ENCODE assay signal across 1 cellular context in the genomic region with DNA sequence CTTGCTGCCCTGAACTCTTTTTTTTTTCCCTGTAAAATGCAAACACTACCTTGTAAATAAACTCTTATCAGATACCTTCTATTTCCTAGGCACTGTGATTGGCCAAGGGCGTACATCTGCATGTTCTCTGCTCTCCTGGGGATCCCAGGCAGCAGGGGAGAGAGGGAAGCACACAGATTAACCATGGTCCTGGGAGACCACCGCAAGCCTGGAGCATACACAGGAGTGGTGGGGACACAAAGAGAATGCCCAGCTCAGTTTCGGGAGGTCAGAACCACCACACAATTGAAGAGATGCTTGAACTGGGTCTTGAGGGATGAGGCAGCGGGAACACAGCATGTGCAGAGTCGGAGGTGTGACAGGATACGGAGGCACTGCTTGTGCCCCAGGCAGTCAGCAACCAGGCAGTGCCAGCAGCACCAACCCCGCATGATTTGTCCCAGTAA.
A peak's percentile ranks its signal among the peaks of the same experiment; 100 is the strongest.
TF ChIP-seq lines count a peak whose summit lies in the region.

No MANE protein-coding gene starts in this region.

TF ChIP-seq in HepG2, 621 proteins besides CTCF, POLR2A, EP300 and RAD21 (continued from another document and continues in another):
- TF ChIP-seq, protein P1, sequence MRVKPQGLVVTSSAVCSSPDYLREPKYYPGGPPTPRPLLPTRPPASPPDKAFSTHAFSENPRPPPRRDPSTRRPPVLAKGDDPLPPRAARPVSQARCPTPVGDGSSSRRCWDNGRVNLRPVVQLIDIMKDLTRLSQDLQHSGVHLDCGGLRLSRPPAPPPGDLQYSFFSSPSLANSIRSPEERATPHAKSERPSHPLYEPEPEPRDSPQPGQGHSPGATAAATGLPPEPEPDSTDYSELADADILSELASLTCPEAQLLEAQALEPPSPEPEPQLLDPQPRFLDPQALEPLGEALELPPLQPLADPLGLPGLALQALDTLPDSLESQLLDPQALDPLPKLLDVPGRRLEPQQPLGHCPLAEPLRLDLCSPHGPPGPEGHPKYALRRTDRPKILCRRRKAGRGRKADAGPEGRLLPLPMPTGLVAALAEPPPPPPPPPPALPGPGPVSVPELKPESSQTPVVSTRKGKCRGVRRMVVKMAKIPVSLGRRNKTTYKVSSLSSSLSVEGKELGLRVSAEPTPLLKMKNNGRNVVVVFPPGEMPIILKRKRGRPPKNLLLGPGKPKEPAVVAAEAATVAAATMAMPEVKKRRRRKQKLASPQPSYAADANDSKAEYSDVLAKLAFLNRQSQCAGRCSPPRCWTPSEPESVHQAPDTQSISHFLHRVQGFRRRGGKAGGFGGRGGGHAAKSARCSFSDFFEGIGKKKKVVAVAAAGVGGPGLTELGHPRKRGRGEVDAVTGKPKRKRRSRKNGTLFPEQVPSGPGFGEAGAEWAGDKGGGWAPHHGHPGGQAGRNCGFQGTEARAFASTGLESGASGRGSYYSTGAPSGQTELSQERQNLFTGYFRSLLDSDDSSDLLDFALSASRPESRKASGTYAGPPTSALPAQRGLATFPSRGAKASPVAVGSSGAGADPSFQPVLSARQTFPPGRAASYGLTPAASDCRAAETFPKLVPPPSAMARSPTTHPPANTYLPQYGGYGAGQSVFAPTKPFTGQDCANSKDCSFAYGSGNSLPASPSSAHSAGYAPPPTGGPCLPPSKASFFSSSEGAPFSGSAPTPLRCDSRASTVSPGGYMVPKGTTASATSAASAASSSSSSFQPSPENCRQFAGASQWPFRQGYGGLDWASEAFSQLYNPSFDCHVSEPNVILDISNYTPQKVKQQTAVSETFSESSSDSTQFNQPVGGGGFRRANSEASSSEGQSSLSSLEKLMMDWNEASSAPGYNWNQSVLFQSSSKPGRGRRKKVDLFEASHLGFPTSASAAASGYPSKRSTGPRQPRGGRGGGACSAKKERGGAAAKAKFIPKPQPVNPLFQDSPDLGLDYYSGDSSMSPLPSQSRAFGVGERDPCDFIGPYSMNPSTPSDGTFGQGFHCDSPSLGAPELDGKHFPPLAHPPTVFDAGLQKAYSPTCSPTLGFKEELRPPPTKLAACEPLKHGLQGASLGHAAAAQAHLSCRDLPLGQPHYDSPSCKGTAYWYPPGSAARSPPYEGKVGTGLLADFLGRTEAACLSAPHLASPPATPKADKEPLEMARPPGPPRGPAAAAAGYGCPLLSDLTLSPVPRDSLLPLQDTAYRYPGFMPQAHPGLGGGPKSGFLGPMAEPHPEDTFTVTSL (CRISPR knock-in tag; IDR thresholded peaks at IDR 0.05; ENCODE audit: borderline replicate concordance), result peak; percentile 31; the same call in 1 of the 2 replicates
- no peak for TF ChIP-seq MBD4 (IDR thresholded peaks at IDR 0.05; ENCODE audit: borderline replicate concordance, low read length)
- TF ChIP-seq HNRNPH1 (optimal IDR thresholded peaks at IDR 0.05; ENCODE audit: low read depth, low read length), result no peak
- no peak for TF ChIP-seq ZNF253 (CRISPR knock-in tag; IDR thresholded peaks at IDR 0.05; ENCODE audit: borderline replicate concordance)
- TF ChIP-seq MIER3 (CRISPR knock-in tag; IDR thresholded peaks at IDR 0.05; ENCODE audit: borderline replicate concordance), result 0 out of 2 replicates have a peak, but pooled peaks have one; percentile 17
- TF ChIP-seq KLF15 (CRISPR knock-in tag; IDR thresholded peaks at IDR 0.05; ENCODE audit: borderline replicate concordance), result no peak
- TF ChIP-seq ZNF839 (CRISPR knock-in tag; IDR thresholded peaks at IDR 0.05; ENCODE audit: borderline replicate concordance), result no peak
- TF ChIP-seq ZNF564 (CRISPR knock-in tag; IDR thresholded peaks at IDR 0.05), result no peak
- peak; percentile 58; the same call in 1 of the 2 replicates for TF ChIP-seq DPF2 (CRISPR knock-in tag; IDR thresholded peaks at IDR 0.05; ENCODE audit: borderline replicate concordance, low read depth)
- TF ChIP-seq CCAR2 (optimal IDR thresholded peaks at IDR 0.05; ENCODE audit: low read depth, low read length), result no peak
- peak; percentile 55 for TF ChIP-seq ZMYM4 (CRISPR knock-in tag; IDR thresholded peaks at IDR 0.05)
- TF ChIP-seq, protein P2, sequence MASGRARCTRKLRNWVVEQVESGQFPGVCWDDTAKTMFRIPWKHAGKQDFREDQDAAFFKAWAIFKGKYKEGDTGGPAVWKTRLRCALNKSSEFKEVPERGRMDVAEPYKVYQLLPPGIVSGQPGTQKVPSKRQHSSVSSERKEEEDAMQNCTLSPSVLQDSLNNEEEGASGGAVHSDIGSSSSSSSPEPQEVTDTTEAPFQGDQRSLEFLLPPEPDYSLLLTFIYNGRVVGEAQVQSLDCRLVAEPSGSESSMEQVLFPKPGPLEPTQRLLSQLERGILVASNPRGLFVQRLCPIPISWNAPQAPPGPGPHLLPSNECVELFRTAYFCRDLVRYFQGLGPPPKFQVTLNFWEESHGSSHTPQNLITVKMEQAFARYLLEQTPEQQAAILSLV (CRISPR knock-in tag; IDR thresholded peaks at IDR 0.05; ENCODE audit: borderline replicate concordance), result no peak
- no peak for TF ChIP-seq GTF3A (CRISPR knock-in tag; conservative IDR thresholded peaks at IDR 0.05)
- no peak for TF ChIP-seq ZNF816 (CRISPR knock-in tag; IDR thresholded peaks at IDR 0.05; ENCODE audit: borderline replicate concordance)
- no peak for TF ChIP-seq HDAC2 (CRISPR knock-in tag; IDR thresholded peaks at IDR 0.05)
- TF ChIP-seq, protein P3, sequence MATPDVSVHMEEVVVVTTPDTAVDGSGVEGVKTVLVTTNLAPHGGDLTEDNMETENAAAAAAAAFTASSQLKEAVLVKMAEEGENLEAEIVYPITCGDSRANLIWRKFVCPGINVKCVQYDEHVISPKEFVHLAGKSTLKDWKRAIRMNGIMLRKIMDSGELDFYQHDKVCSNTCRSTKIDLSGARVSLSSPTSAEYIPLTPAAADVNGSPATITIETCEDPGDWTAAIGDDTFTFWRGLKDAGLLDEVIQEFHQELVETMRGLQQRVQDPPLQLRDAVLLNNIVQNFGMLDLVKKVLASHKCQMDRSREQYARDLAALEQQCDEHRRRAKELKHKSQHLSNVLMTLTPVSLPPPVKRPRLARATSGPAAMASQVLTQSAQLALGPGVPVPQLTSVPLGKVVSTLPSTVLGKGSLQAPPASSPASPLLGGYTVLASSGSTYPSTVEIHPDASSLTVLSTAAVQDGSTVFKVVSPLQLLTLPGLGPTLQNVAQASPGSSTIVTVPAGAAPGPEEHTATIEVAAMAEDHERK (CRISPR knock-in tag; IDR thresholded peaks at IDR 0.05; ENCODE audit: low read depth), result no peak
- TF ChIP-seq, protein P4, sequence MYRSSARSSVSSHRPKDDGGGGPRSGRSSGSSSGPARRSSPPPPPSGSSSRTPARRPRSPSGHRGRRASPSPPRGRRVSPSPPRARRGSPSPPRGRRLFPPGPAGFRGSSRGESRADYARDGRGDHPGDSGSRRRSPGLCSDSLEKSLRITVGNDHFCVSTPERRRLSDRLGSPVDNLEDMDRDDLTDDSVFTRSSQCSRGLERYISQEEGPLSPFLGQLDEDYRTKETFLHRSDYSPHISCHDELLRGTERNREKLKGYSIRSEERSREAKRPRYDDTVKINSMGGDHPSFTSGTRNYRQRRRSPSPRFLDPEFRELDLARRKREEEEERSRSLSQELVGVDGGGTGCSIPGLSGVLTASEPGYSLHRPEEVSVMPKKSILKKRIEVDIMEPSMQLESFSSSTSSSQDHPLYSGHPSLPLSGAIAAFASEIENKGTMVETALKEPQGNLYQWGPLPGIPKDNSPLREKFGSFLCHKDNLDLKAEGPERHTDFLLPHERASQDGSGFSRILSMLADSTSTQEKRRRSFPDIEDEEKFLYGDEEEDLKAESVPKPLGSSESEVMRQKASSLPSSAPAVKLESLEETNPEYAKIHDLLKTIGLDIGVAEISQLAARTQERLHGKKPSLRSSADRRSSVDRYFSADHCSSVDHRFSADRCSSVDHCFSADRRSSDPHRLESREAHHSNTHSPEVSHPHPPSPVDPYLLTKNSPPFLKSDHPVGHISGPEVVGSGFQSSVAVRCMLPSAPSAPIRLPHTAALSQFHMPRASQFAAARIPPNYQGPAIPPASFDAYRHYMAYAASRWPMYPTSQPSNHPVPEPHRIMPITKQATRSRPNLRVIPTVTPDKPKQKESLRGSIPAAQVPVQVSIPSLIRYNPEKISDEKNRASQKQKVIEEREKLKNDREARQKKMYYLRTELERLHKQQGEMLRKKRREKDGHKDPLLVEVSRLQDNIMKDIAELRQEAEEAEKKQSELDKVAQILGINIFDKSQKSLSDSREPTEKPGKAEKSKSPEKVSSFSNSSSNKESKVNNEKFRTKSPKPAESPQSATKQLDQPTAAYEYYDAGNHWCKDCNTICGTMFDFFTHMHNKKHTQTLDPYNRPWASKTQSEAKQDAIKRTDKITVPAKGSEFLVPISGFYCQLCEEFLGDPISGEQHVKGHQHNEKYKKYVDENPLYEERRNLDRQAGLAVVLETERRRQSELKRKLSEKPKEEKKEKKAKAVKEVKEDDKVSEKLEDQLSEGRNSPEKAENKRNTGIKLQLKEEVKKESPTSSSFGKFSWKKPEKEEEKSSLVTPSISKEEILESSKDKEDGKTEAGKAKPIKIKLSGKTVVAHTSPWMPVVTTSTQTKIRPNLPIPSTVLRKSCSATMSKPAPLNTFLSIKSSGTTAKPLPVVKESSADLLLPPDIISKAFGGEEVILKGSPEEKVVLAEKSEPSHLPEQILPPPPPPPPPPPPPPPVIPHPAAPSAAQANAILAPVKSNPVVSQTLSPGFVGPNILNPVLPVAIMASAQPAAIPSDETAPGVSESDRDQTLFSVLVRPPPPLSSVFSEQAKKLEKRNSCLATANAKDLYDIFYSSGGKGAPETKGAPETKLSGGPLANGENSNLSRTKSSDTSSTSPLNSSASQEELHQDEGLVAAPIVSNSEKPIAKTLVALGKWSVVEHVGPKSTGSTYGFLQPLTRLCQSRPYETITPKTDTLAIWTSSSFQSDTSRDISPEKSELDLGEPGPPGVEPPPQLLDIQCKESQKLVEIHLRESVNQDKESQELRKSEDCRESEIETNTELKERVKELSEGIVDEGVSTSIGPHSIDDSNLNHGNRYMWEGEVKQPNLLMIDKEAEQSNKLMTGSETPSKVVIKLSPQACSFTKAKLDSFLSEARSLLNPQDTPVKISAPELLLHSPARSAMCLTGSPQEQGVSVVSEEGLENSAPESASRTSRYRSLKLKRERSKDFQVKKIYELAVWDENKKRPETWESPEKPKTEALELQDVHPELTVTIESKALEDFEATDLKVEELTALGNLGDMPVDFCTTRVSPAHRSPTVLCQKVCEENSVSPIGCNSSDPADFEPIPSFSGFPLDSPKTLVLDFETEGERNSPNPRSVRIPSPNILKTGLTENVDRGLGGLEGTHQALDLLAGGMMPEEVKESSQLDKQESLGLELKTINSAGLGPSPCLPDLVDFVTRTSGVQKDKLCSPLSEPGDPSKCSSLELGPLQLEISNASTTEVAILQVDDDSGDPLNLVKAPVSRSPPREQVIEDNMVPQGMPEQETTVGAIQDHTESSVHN (CRISPR knock-in tag; IDR thresholded peaks at IDR 0.05), result no peak
- TF ChIP-seq, protein P5, sequence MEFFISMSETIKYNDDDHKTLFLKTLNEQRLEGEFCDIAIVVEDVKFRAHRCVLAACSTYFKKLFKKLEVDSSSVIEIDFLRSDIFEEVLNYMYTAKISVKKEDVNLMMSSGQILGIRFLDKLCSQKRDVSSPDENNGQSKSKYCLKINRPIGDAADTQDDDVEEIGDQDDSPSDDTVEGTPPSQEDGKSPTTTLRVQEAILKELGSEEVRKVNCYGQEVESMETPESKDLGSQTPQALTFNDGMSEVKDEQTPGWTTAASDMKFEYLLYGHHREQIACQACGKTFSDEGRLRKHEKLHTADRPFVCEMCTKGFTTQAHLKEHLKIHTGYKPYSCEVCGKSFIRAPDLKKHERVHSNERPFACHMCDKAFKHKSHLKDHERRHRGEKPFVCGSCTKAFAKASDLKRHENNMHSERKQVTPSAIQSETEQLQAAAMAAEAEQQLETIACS (CRISPR knock-in tag; IDR thresholded peaks at IDR 0.05), result no peak
- TF ChIP-seq ZNF124 (CRISPR knock-in tag; IDR thresholded peaks at IDR 0.05), result no peak
- 0 out of 2 replicates have a peak, but pooled peaks have one; percentile 49 for TF ChIP-seq ZNF891 (CRISPR knock-in tag; IDR thresholded peaks at IDR 0.05)
- 0 out of 2 replicates have a peak, but pooled peaks have one; percentile 34 for TF ChIP-seq NRL (CRISPR knock-in tag; IDR thresholded peaks at IDR 0.05; ENCODE audit: borderline replicate concordance)
- peak; percentile 85; the same call in 1 of the 2 replicates for TF ChIP-seq ZNF598 (CRISPR knock-in tag; IDR thresholded peaks at IDR 0.05; ENCODE audit: borderline replicate concordance)
- no peak for TF ChIP-seq ZNF484 (CRISPR knock-in tag; IDR thresholded peaks at IDR 0.05; ENCODE audit: borderline replicate concordance, low read depth)
- no peak for TF ChIP-seq ZNF335 (CRISPR knock-in tag; IDR thresholded peaks at IDR 0.05)
- no peak for TF ChIP-seq ZNF17 (CRISPR knock-in tag; IDR thresholded peaks at IDR 0.05)
- TF ChIP-seq SRF (IDR thresholded peaks at IDR 0.05; ENCODE audit: low read depth, low read length), result no peak
- no peak for TF ChIP-seq MEF2D (CRISPR knock-in tag; IDR thresholded peaks at IDR 0.05)
- TF ChIP-seq ETV6 (CRISPR knock-in tag; conservative IDR thresholded peaks at IDR 0.05), result no peak
- no peak for TF ChIP-seq GPN1 (CRISPR knock-in tag; IDR thresholded peaks at IDR 0.05; ENCODE audit: borderline replicate concordance)
- no peak for TF ChIP-seq ATM (IDR thresholded peaks at IDR 0.05; ENCODE audit: borderline replicate concordance)
- TF ChIP-seq ZSCAN12 (CRISPR knock-in tag; IDR thresholded peaks at IDR 0.05), result no peak
- TF ChIP-seq, protein P6, sequence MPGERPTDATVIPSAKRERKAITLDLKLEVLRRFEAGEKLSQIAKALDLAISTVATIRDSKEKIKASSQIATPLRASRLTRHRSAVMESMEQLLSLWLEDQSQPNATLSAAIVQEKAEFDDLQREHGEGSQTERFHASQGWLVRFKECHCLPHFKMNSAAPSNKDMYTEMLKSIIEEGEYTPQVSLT (CRISPR knock-in tag; IDR thresholded peaks at IDR 0.05; ENCODE audit: borderline replicate concordance, low read depth), result no peak
- TF ChIP-seq RARG (CRISPR knock-in tag; IDR thresholded peaks at IDR 0.05; ENCODE audit: low read depth), result no peak
- TF ChIP-seq, protein P7, sequence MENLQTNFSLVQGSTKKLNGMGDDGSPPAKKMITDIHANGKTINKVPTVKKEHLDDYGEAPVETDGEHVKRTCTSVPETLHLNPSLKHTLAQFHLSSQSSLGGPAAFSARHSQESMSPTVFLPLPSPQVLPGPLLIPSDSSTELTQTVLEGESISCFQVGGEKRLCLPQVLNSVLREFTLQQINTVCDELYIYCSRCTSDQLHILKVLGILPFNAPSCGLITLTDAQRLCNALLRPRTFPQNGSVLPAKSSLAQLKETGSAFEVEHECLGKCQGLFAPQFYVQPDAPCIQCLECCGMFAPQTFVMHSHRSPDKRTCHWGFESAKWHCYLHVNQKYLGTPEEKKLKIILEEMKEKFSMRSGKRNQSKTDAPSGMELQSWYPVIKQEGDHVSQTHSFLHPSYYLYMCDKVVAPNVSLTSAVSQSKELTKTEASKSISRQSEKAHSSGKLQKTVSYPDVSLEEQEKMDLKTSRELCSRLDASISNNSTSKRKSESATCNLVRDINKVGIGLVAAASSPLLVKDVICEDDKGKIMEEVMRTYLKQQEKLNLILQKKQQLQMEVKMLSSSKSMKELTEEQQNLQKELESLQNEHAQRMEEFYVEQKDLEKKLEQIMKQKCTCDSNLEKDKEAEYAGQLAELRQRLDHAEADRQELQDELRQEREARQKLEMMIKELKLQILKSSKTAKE (CRISPR knock-in tag; IDR thresholded peaks at IDR 0.05; ENCODE audit: borderline replicate concordance), result no peak
- 0 out of 2 replicates have a peak, but pooled peaks have one; percentile 43 for TF ChIP-seq KAT7 (CRISPR knock-in tag; IDR thresholded peaks at IDR 0.05; ENCODE audit: borderline replicate concordance)
- peak; percentile 30; the same call in 1 of the 2 replicates for TF ChIP-seq AKAP8 (CRISPR knock-in tag; IDR thresholded peaks at IDR 0.05)
- TF ChIP-seq, protein P8, sequence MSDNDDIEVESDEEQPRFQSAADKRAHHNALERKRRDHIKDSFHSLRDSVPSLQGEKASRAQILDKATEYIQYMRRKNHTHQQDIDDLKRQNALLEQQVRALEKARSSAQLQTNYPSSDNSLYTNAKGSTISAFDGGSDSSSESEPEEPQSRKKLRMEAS (IDR thresholded peaks at IDR 0.05), result peak; percentile 66; the same call in 1 of the 2 replicates
- 0 out of 2 replicates have a peak, but pooled peaks have one; percentile 23 for TF ChIP-seq GATA4 (IDR thresholded peaks at IDR 0.05; ENCODE audit: borderline replicate concordance, low read depth)
- no peak for TF ChIP-seq NFE2L2 (IDR thresholded peaks at IDR 0.05; ENCODE audit: low read length)
